In genomic region chr9:134639994-134640393, GRCh38 we compare ENCODE assay signal across 17 cellular contexts. TPM values are rescaled to one million over a fixed set of nuclear protein-coding genes. Genes with fewer than 3 reads are reported as not detected.
A peak's percentile ranks its signal among the peaks of the same experiment; 100 is the strongest.
DNase-seq lines count a peak whose midpoint lies in the region; ATAC-seq and TF ChIP-seq lines count a peak whose summit lies in the region.
"Had no signal": no experiment of that assay in that cellular context is flagged by ENCODE, and none has a peak within 500 bp of the region (broad histone marks: within the 10 kb centered on the region; RNA-seq: fewer than 3 reads in every experiment).

No MANE protein-coding gene starts in this region.

- H3K36me3 Mint-ChIP-seq in endothelial cell (ENCODE audit: low read depth, unreplicated experiment) = no peaks in the 10 kb centered on the region
- H3K36me3 Mint-ChIP-seq in nephron progenitor cell (ENCODE audit: low read depth) = no peaks in the 10 kb centered on the region
- no peaks in the 10 kb centered on the region for H3K36me3 Mint-ChIP-seq in MCF 10A (ENCODE audit: insufficient read depth, unreplicated experiment)
- H3K36me3 Mint-ChIP-seq: CD4-positive, alpha-beta memory T cell had no signal

- H3K4me1 Mint-ChIP-seq in endothelial cell (ENCODE audit: unreplicated experiment) (no peaks in the 10 kb centered on the region), nephron progenitor cell (peaks cover 73% of the 10 kb centered on the region), MCF 10A (ENCODE audit: insufficient read depth, unreplicated experiment) (peaks cover 9% of the 10 kb centered on the region)
- H3K4me1 Mint-ChIP-seq: CD4-positive, alpha-beta memory T cell had no signal

- POLR2A ChIA-PET in MCF 10A (lab: Yijun Ruan, JAX) = no interaction called here

- no peaks in the 10 kb centered on the region for H3K9me3 Mint-ChIP-seq in endothelial cell (ENCODE audit: unreplicated experiment)
- no peaks in the 10 kb centered on the region for H3K9me3 Mint-ChIP-seq in nephron progenitor cell
- no peaks in the 10 kb centered on the region for H3K9me3 Mint-ChIP-seq in MCF 10A (ENCODE audit: unreplicated experiment)

- no TSS peak for BruUV-seq in MCF 10A (replicated peaks; lab: Mats Ljungman, UMichigan)

- 0 out of 2 replicates have a peak overlapping the region, but pooled peaks have one; percentile 10 for H3K27ac ChIP-seq in BLaER1
- peak overlapping the region; percentile 90 for H3K27ac ChIP-seq in RWPE2 (ENCODE audit: poor library complexity, severe bottlenecking)
- H3K27ac ChIP-seq in testis = no peak overlapping the region

- ATAC-seq in RWPE2 (ENCODE audit: low read depth) = no peak
- ATAC-seq: PC-3 had no signal

- no peak overlapping the region for H3K4me3 ChIP-seq in BLaER1
- no peak overlapping the region for H3K4me3 ChIP-seq in RWPE2 (ENCODE audit: severe bottlenecking)
- no peak overlapping the region for H3K4me3 ChIP-seq in testis

- no peaks in the 10 kb centered on the region for H3K9me3 ChIP-seq in BLaER1
- H3K9me3 ChIP-seq in RWPE2 (ENCODE audit: severe bottlenecking) = no peaks in the 10 kb centered on the region
- H3K9me3 ChIP-seq in testis = no peaks in the 10 kb centered on the region

- no peak overlapping the region for H3K27ac Mint-ChIP-seq in endothelial cell (ENCODE audit: unreplicated experiment)
- no peak overlapping the region for H3K27ac Mint-ChIP-seq in nephron progenitor cell
- no peak overlapping the region for H3K27ac Mint-ChIP-seq in MCF 10A (ENCODE audit: low read depth, unreplicated experiment)
- H3K27ac Mint-ChIP-seq: CD4-positive, alpha-beta memory T cell had no signal

- H3K27me3 Mint-ChIP-seq in endothelial cell (ENCODE audit: unreplicated experiment) (peaks cover 4% of the 10 kb centered on the region), nephron progenitor cell (ENCODE audit: low read depth, poor library complexity) (peaks cover 10% of the 10 kb centered on the region), MCF 10A (ENCODE audit: insufficient read depth, unreplicated experiment) (peaks cover 18% of the 10 kb centered on the region)

- TF ChIP-seq POLR2A in testis (IDR thresholded peaks at IDR 0.05) = no peak

- TF ChIP-seq CTCF in RWPE2 (IDR thresholded peaks at IDR 0.05; ENCODE audit: poor library complexity, severe bottlenecking) = no peak
- no peak for TF ChIP-seq CTCF in endothelial cell (IDR thresholded peaks at IDR 0.05; ENCODE audit: unreplicated experiment)
- no peak for TF ChIP-seq CTCF in nephron progenitor cell (IDR thresholded peaks at IDR 0.05)
- TF ChIP-seq CTCF in MCF 10A (IDR thresholded peaks at IDR 0.05; ENCODE audit: unreplicated experiment) = no peak
- no peak for TF ChIP-seq CTCF in testis (IDR thresholded peaks at IDR 0.05)

- CTCF ChIA-PET in MCF 10A (lab: Yijun Ruan, JAX) = interaction anchor here (1.0 kb wide), 1 partner anchor 99 kb away, joined by 3 read pairs; no protein-coding TSS in a partner anchor

- intact Hi-C loops in MCF 10A (cut with micrococcal nuclease) (loop anchor here (10.0 kb wide), 1 partner anchor 465 kb away; no protein-coding TSS in a partner anchor), testis (cut with DNase I; ENCODE audit: low total_unique reads) (loop anchor here (5.0 kb wide), 1 partner anchor 183 kb away; no protein-coding TSS in a partner anchor)

- no peak overlapping the region for H3K9ac ChIP-seq in BLaER1

- 93 to 96% methylated on average over 5 of the region's 5 CpGs for WGBS in testis, 2 donors

- peaks cover 22% of the 10 kb centered on the region for H4K20me1 ChIP-seq in BLaER1

- DNase-seq in RWPE2 (ENCODE audit: low spot score) (no peak), endothelial cell (ENCODE audit: low spot score) (no peak), nephron progenitor cell (no peak), MCF 10A (ENCODE audit: unreplicated experiment) (no peak), testis (no peak)
- DNase-seq in activated CD4-positive, alpha-beta T cell treated with anti-CD3 and anti-CD28 coated beads for 1 hour = no peak
- no peak for DNase-seq in effector CD8-positive, alpha-beta T cell (lab: John Stamatoyannopoulos, UW)
- DNase-seq: CD4-positive, alpha-beta memory T cell; DMS79 treated with DMSO at 0.1 percent for 48 hours; GOT3; KG1; NCI-H1105; NCI-H187; NCI-H446 treated with DMSO at 0.1 percent for 48 hours; NCI-H748 treated with DMSO at 0.1 percent for 48 hours; PC-3 had no signal

- peak overlapping the region; percentile 99 for H3K4me2 ChIP-seq in BLaER1

- H3K4me3 Mint-ChIP-seq in endothelial cell (ENCODE audit: unreplicated experiment) = peak overlapping the region; percentile 74
- peak overlapping the region; percentile 76 for H3K4me3 Mint-ChIP-seq in nephron progenitor cell
- no peak overlapping the region for H3K4me3 Mint-ChIP-seq in MCF 10A (ENCODE audit: unreplicated experiment)

- H3K36me3 ChIP-seq in BLaER1 (no peaks in the 10 kb centered on the region; the same call in 1 of the 2 replicates), RWPE2 (ENCODE audit: low read depth) (no peaks in the 10 kb centered on the region), testis (ENCODE audit: low read depth, missing control alignments) (no peaks in the 10 kb centered on the region)

- H3K4me1 ChIP-seq in BLaER1 = peaks cover 83% of the 10 kb centered on the region
- H3K4me1 ChIP-seq in RWPE2 (ENCODE audit: insufficient read depth, poor library complexity, severe bottlenecking) = no peaks in the 10 kb centered on the region
- H3K4me1 ChIP-seq in testis = no peaks in the 10 kb centered on the region

- H3K27me3 ChIP-seq in BLaER1 = no peaks in the 10 kb centered on the region
- no peaks in the 10 kb centered on the region for H3K27me3 ChIP-seq in RWPE2 (ENCODE audit: insufficient read depth, poor library complexity, severe bottlenecking)
- no peaks in the 10 kb centered on the region for H3K27me3 ChIP-seq in testis

RNA-seq across cellular contexts. Expression of gene COL5A1, which starts 1.6 kb away (rescaled TPM):
- total RNA-seq in endothelial cell (ENCODE audit: unreplicated experiment) = 24.3 TPM
- total RNA-seq in MCF 10A (2022) = not detected in 2 replicates
- 10 to 100 TPM; 18.5 to 20.8 TPM for total RNA-seq in testis
- 34.3 TPM for polyA plus RNA-seq in testis (ENCODE audit: insufficient read depth, low read depth, low replicate concordance)

Comparison
In these comparisons a context has a peak if more than half of its experiments do, and no peak if none do; other contexts are left out.
1. H3K27ac ChIP-seq: peak in BLaER1 (single experiment) and RWPE2 (single experiment); none in testis (0 of 2).
2. RNA of gene COL5A1, which starts 1.6 kb away (total RNA-seq): 24.3 TPM in endothelial cell (single experiment) and 18.5 to 20.8 TPM in testis; not detected in MCF 10A; every median in the first group is over 10 times any median in the second.